ENCODE assay signal across 1 cellular context in the genomic region with DNA sequence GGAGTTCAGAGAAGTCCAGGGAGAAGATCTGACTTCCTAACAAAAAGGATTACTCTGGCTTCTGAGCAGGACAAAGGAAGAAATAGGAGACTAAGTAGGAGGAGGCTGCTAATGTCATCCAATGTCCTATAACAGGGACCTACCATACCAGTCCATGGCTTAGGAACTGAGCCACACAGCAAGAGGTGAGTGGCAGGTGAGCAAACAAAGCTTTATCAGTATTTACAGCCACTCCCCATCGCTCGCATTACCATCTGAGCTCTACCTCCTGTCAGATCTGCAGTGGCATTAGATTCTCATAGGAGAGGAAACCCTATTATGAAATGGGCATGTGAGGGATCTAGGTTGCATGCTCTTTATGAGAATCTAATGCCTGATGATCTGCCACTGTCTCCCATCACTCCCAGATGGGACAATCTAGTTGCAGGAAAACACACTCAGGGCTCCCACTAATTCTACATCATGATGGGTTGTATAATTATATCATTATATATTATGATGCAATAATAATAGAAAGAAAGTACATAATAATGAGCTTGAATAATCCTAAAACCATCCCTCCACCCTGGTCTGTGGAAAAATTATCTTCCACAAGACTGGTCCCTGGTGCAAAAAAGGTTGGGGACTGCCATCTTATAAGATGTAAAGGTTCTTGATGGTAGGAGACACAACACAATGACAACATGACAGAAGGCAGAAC.
TF ChIP-seq lines count a peak whose summit lies in the region.

No MANE protein-coding gene starts in this region.

TF ChIP-seq in HepG2, 621 proteins besides CTCF, POLR2A, EP300 and RAD21 (continued from another document):
- TF ChIP-seq CSRNP2 (CRISPR knock-in tag; conservative IDR thresholded peaks at IDR 0.05; ENCODE audit: low read depth): no peak
- TF ChIP-seq ATF7 (IDR thresholded peaks at IDR 0.05): peak; percentile 69
- no peak for TF ChIP-seq ATF7 (CRISPR knock-in tag; IDR thresholded peaks at IDR 0.05)
